In genomic region chr10:31011660-31012022, GRCh38 we compare ENCODE assay signal across 17 cellular contexts. TPM values are rescaled to one million over a fixed set of nuclear protein-coding genes. Genes with fewer than 3 reads are reported as not detected.
A peak's percentile ranks its signal among the peaks of the same experiment; 100 is the strongest.
DNase-seq lines count a peak whose midpoint lies in the region; ATAC-seq and TF ChIP-seq lines count a peak whose summit lies in the region.
"Had no signal": no experiment of that assay in that cellular context is flagged by ENCODE, and none has a peak within 500 bp of the region (broad histone marks: within the 10 kb centered on the region; RNA-seq: fewer than 3 reads in every experiment).

No MANE protein-coding gene starts in this region.

- DNase-seq in DMS79 (lab: John Stamatoyannopoulos, UW) (peak; percentile 45), HFF-Myc (ENCODE audit: extremely low read depth, low read depth) (peak; percentile 70), esophagus squamous epithelium (lab: John Stamatoyannopoulos, UW) (no peak), gastrocnemius medialis (no peak), transverse colon (no peak), inferior parietal cortex (ENCODE audit: extremely low spot score) (no peak)
- DNase-seq: activated CD4-positive, alpha-beta T cell treated with anti-CD3 and anti-CD28 coated beads for 4 hours; activated naive CD4-positive, alpha-beta T cell treated with anti-CD3 and anti-CD28 coated beads, Interleukin-2, amount 10 ng/mL, durations not matched to agents 7 days and 5 days; body of pancreas; GOT3; MM.1S; naive B cell; SHP77; T-helper 9 cell had no signal

- ATAC-seq in gastrocnemius medialis (no peak), GM18511 (IDR thresholded peaks at IDR 0.05; ENCODE audit: unreplicated experiment) (no peak)
- ATAC-seq: body of pancreas had no signal

- TF ChIP-seq POLR2A in esophagus squamous epithelium (IDR thresholded peaks at IDR 0.05) (no peak), gastrocnemius medialis (IDR thresholded peaks at IDR 0.05) (no peak), transverse colon (IDR thresholded peaks at IDR 0.05) (no peak)

- H3K27ac ChIP-seq in esophagus squamous epithelium: peak overlapping the region in 3 of 4 donors; percentile 10 to 38 (median 23)
- H3K27ac ChIP-seq in gastrocnemius medialis: peak overlapping the region; percentile 72 to 85 (median 80)
- H3K27ac ChIP-seq in transverse colon: peak overlapping the region in 2 of 4 donors; percentile 2 to 15
- H3K27ac ChIP-seq: BLaER1 treated with 17β-estradiol and CSF1 and Interleukin-3, amounts not matched to agents 10 nM and 100 nM; body of pancreas; prostate gland had no signal

- no peak for TF ChIP-seq EP300 in transverse colon (IDR thresholded peaks at IDR 0.05; ENCODE audit: low read depth)

- intact Hi-C loops in esophagus squamous epithelium (cut with DNase I) (no loop called here), gastrocnemius medialis (cut with DNase I; ENCODE audit: low total_unique reads) (no loop called here), transverse colon (cut with DNase I; ENCODE audit: low total_unique reads) (no loop called here)

- H3K4me3 ChIP-seq in HFF-Myc (replicated peaks; ENCODE audit: low read depth, low read length) (no peak overlapping the region), esophagus squamous epithelium (no peak overlapping the region), gastrocnemius medialis (no peak overlapping the region), transverse colon (no peak overlapping the region)
- H3K4me3 ChIP-seq: BLaER1 treated with 17β-estradiol and CSF1 and Interleukin-3, amounts not matched to agents 10 nM and 100 nM; body of pancreas; prostate gland had no signal

- H3K27me3 ChIP-seq in esophagus squamous epithelium (no peaks in the 10 kb centered on the region), gastrocnemius medialis (no peaks in the 10 kb centered on the region), transverse colon (no peaks in the 10 kb centered on the region)
- H3K27me3 ChIP-seq: BLaER1 treated with 17β-estradiol and CSF1 and Interleukin-3, amounts not matched to agents 10 nM and 100 nM; body of pancreas had no signal

- H3K4me1 ChIP-seq in esophagus squamous epithelium: peaks cover 0 to 26% (median 3%) of the 10 kb centered on the region in 3 donors
- peaks cover 34 to 43% of the 10 kb centered on the region in 2 donors for H3K4me1 ChIP-seq in gastrocnemius medialis
- peaks cover 0 to 16% (median 4%) of the 10 kb centered on the region in 4 donors for H3K4me1 ChIP-seq in transverse colon
- H3K4me1 ChIP-seq: body of pancreas, prostate gland had no signal

- H3K9me3 ChIP-seq in esophagus squamous epithelium (no peaks in the 10 kb centered on the region), gastrocnemius medialis (no peaks in the 10 kb centered on the region), transverse colon (no peaks in the 10 kb centered on the region)
- H3K9me3 ChIP-seq: body of pancreas, prostate gland had no signal

- TF ChIP-seq CTCF in HFF-Myc (IDR thresholded peaks at IDR 0.05; ENCODE audit: low read depth, low read length, missing control alignments): no peak
- TF ChIP-seq CTCF in esophagus squamous epithelium (IDR thresholded peaks at IDR 0.05): no peak
- TF ChIP-seq CTCF in gastrocnemius medialis (IDR thresholded peaks at IDR 0.05 in 4 of 5, conservative IDR thresholded peaks at IDR 0.05 in 1 of 5): no peak
- TF ChIP-seq CTCF in transverse colon (IDR thresholded peaks at IDR 0.05): no peak

- H3K36me3 ChIP-seq in esophagus squamous epithelium (no peaks in the 10 kb centered on the region), gastrocnemius medialis (no peaks in the 10 kb centered on the region), transverse colon (no peaks in the 10 kb centered on the region)
- H3K36me3 ChIP-seq: BLaER1 treated with 17β-estradiol and CSF1 and Interleukin-3, amounts not matched to agents 10 nM and 100 nM; prostate gland had no signal

- in situ Hi-C loops in gastrocnemius medialis (cut with MboI; ENCODE audit: low sequenced_read_pairs in 4 of 4): no loop called here
- in situ Hi-C loops in transverse colon (cut with MboI; ENCODE audit: low pct_ligation_motif_present in 1 of 4, low pct_unique_long_range_greater_than_20kb in 1 of 4, low sequenced_read_pairs in 3 of 4): no loop called here

- 69 to 80% methylated on average over 3 of the region's 3 CpGs for WGBS in esophagus squamous epithelium, 2 donors
- WGBS in transverse colon (ENCODE audit: low coverage in 1 of 2), 2 donors: 59 to 75% methylated on average over 3 of the region's 3 CpGs

RNA-seq across cellular contexts. Expression of gene ZNF438, which starts 20.0 kb away (rescaled TPM):
- total RNA-seq in esophagus squamous epithelium: 1 to 10 TPM; 2.9 to 9.3 (median 5.9) TPM
- total RNA-seq in gastrocnemius medialis: 10 to 100 TPM; 14.4 to 37.0 (median 26.5) TPM
- 1 to 10 TPM; 4.4 to 7.4 (median 6.4) TPM for total RNA-seq in transverse colon

Comparison
In these comparisons a context has a peak if more than half of its experiments do, and no peak if none do; other contexts are left out.
1. DNase-seq: peak in DMS79 (single experiment) and HFF-Myc (single experiment); none in esophagus squamous epithelium (single experiment), gastrocnemius medialis (0 of 2), transverse colon (single experiment) and inferior parietal cortex (single experiment).